Comparison of ENCODE assay signal across 25 cellular contexts in genomic region chr14:83251402-83251801, GRCh38.
"Had no signal": no experiment of that assay in that cellular context is flagged by ENCODE, and none has a peak within 500 bp of the region (broad histone marks: within the 10 kb centered on the region; RNA-seq: fewer than 3 reads in every experiment).

No MANE protein-coding gene starts in this region.

- H3K9me3 ChIP-seq: heart right ventricle, left lung, ovary, psoas muscle, thyroid gland had no signal

- H3K4me3 ChIP-seq: heart right ventricle, left lung, ovary, psoas muscle, thyroid gland had no signal

- H3K36me3 ChIP-seq: heart right ventricle, left lung, ovary, thyroid gland had no signal

- H3K27ac Mint-ChIP-seq: effector memory CD8-positive, alpha-beta T cell; natural killer cell; stimulated activated naive CD8-positive, alpha-beta T cell treated with anti-CD3 and anti-CD28 coated beads, Interleukin-15, amount 100 ng/mL, for 72 hours; type B pancreatic cell had no signal

- FAIRE-seq: islet of Langerhans, small intestine had no signal

- H3K27me3 ChIP-seq: foreskin keratinocyte, heart right ventricle, left lung, ovary, thyroid gland had no signal

- H3K36me3 Mint-ChIP-seq: natural killer cell, type B pancreatic cell had no signal

- H3K27ac ChIP-seq: foreskin keratinocyte, heart right ventricle, left lung, ovary, psoas muscle, thyroid gland had no signal

- H3K9me3 Mint-ChIP-seq: type B pancreatic cell had no signal

- H3K4me1 ChIP-seq: foreskin keratinocyte, left lung, psoas muscle, thyroid gland had no signal

- ATAC-seq: effector memory CD8-positive, alpha-beta T cell; foreskin keratinocyte; heart right ventricle; left cardiac atrium; left lung; natural killer cell; psoas muscle; right cardiac atrium; stimulated activated naive CD8-positive, alpha-beta T cell treated with anti-CD3 and anti-CD28 coated beads, Interleukin-15, amount 100 ng/mL, for 72 hours had no signal

- DNase-seq: cerebellar nuclear complex; cortex of kidney; effector memory CD8-positive, alpha-beta T cell; foreskin keratinocyte; glutamatergic neuron; heart right ventricle; hippocampal formation; left cardiac atrium; left lung; natural killer cell; occipital lobe; ovary; posterior cingulate gyrus; psoas muscle; right cardiac atrium; small intestine; stimulated activated CD4-positive, alpha-beta T cell treated with anti-CD3 and anti-CD28 coated beads, Interleukin-12 subunit alpha, Interleukin-12 subunit beta, amount 100 ng/mL, for 4 hours; stimulated activated CD4-positive, alpha-beta T cell treated with anti-CD3 and anti-CD28 coated beads, Interleukin-1b, Interleukin-23, amount 100 ng/mL, for 48 hours; stimulated activated CD4-positive, alpha-beta T cell treated with anti-CD3 and anti-CD28 coated beads, Interleukin-4, amount 100 ng/mL, for 1 hour; stimulated activated CD8-positive, alpha-beta memory T cell treated with anti-CD3 and anti-CD28 coated beads, Interleukin-4, amount 100 ng/mL, for 48 hours; stimulated activated naive CD4-positive, alpha-beta T cell; stimulated activated naive CD8-positive, alpha-beta T cell treated with anti-CD3 and anti-CD28 coated beads, Interleukin-15, amount 100 ng/mL, for 72 hours; thyroid gland had no signal
